In genomic region chr20:33145521-33145920, GRCh38 we compare ENCODE assay signal across 21 cellular contexts. TPM values are rescaled to one million over a fixed set of nuclear protein-coding genes. Genes with fewer than 3 reads are reported as not detected.
DNase-seq lines count a peak whose midpoint lies in the region; ATAC-seq and TF ChIP-seq lines count a peak whose summit lies in the region.
"Had no signal": no experiment of that assay in that cellular context is flagged by ENCODE, and none has a peak within 500 bp of the region (broad histone marks: within the 10 kb centered on the region; RNA-seq: fewer than 3 reads in every experiment).

No MANE protein-coding gene starts in this region.

- H3K36me3 ChIP-seq in RWPE2 (ENCODE audit: low read depth): no peaks in the 10 kb centered on the region
- H3K36me3 ChIP-seq: BE2C; BLaER1 treated with 17β-estradiol and CSF1 and Interleukin-3, amounts not matched to agents 10 nM and 100 nM had no signal

- H3K4me1 Mint-ChIP-seq in chondrocyte (ENCODE audit: low read depth): no peaks in the 10 kb centered on the region
- H3K4me1 Mint-ChIP-seq: CD14-positive monocyte; CD8-positive, alpha-beta memory T cell had no signal

- intact Hi-C loops in posterior vena cava (cut with DNase I): no loop called here

- no peak overlapping the region for H3K27ac ChIP-seq in RWPE2 (ENCODE audit: poor library complexity, severe bottlenecking)
- H3K27ac ChIP-seq: A549; BLaER1 treated with 17β-estradiol and CSF1 and Interleukin-3, amounts not matched to agents 10 nM and 100 nM had no signal

- no peak overlapping the region for H3K4me3 ChIP-seq in RWPE2 (ENCODE audit: severe bottlenecking)
- H3K4me3 ChIP-seq: A549; BLaER1 treated with 17β-estradiol and CSF1 and Interleukin-3, amounts not matched to agents 10 nM and 100 nM had no signal

- peaks cover 55% of the 10 kb centered on the region for H3K27me3 Mint-ChIP-seq in chondrocyte (ENCODE audit: low read depth)

- no peak for TF ChIP-seq CTCF in RWPE2 (IDR thresholded peaks at IDR 0.05; ENCODE audit: poor library complexity, severe bottlenecking)
- TF ChIP-seq CTCF in chondrocyte (IDR thresholded peaks at IDR 0.05): no peak

- H3K4me3 Mint-ChIP-seq in chondrocyte (ENCODE audit: unreplicated experiment): no peak overlapping the region
- H3K4me3 Mint-ChIP-seq: CD14-positive monocyte; CD4-positive, alpha-beta T cell; CD8-positive, alpha-beta memory T cell had no signal

- peak; percentile 29; the same call in 2 of the 3 replicates for ATAC-seq in RWPE2 (ENCODE audit: low read depth)
- ATAC-seq: A549 had no signal

- DNase-seq in RWPE2 (ENCODE audit: low spot score): peak; percentile 67
- DNase-seq in chondrocyte (ENCODE audit: low spot score): peak; percentile 39
- peak; percentile 42 for DNase-seq in islet precursor cell
- no peak for DNase-seq in stimulated activated CD4-positive, alpha-beta T cell treated with anti-CD3 and anti-CD28 coated beads, Interleukin-2, amount 100 ng/mL, for 24 hours
- DNase-seq in NCI-H446 (lab: John Stamatoyannopoulos, UW): no peak
- DNase-seq in posterior vena cava (ENCODE audit: low spot score): no peak
- DNase-seq: 8988T; ACHN; AML-193; BE2C; CD4-positive, alpha-beta T cell; CD8-positive, alpha-beta memory T cell; DMS 273 treated with DMSO at 0.1 percent for 48 hours; DMS79; EL; GDM1; GOT3; HCEC 1CT had no signal

- H3K27ac Mint-ChIP-seq in chondrocyte (ENCODE audit: unreplicated experiment): no peak overlapping the region
- H3K27ac Mint-ChIP-seq: CD4-positive, alpha-beta T cell; CD8-positive, alpha-beta memory T cell had no signal

- H3K9me3 Mint-ChIP-seq in chondrocyte (ENCODE audit: low read depth): peaks cover 12% of the 10 kb centered on the region
- H3K9me3 Mint-ChIP-seq: CD4-positive, alpha-beta T cell had no signal

- H3K9me3 ChIP-seq in RWPE2 (ENCODE audit: severe bottlenecking): no peaks in the 10 kb centered on the region
- H3K9me3 ChIP-seq: BE2C had no signal

- peaks cover 28% of the 10 kb centered on the region for H3K27me3 ChIP-seq in RWPE2 (ENCODE audit: insufficient read depth, poor library complexity, severe bottlenecking)
- H3K27me3 ChIP-seq: BLaER1 treated with 17β-estradiol and CSF1 and Interleukin-3, amounts not matched to agents 10 nM and 100 nM had no signal

- no peaks in the 10 kb centered on the region for H3K36me3 Mint-ChIP-seq in chondrocyte (ENCODE audit: low read depth)
- H3K36me3 Mint-ChIP-seq: CD14-positive monocyte; CD8-positive, alpha-beta memory T cell had no signal

- H3K4me1 ChIP-seq in RWPE2 (ENCODE audit: insufficient read depth, poor library complexity, severe bottlenecking): no peaks in the 10 kb centered on the region
- H3K4me1 ChIP-seq: A549; BE2C; BLaER1 treated with 17β-estradiol and CSF1 and Interleukin-3, amounts not matched to agents 10 nM and 100 nM had no signal

RNA-seq across cellular contexts. Expression of gene BPIFA2, which starts 22.4 kb away (rescaled TPM):
- not detected in 3 replicates for total RNA-seq in chondrocyte
- total RNA-seq in posterior vena cava: not detected
- total RNA-seq: CD4-positive, alpha-beta T cell; CD8-positive, alpha-beta memory T cell had no signal

Comparison
In these comparisons a context has a peak if more than half of its experiments do, and no peak if none do; other contexts are left out.
1. DNase-seq: peak in RWPE2 (single experiment), chondrocyte (single experiment) and islet precursor cell (single experiment); none in stimulated activated CD4-positive, alpha-beta T cell treated with anti-CD3 and anti-CD28 coated beads, Interleukin-2, amount 100 ng/mL, for 24 hours (0 of 2), NCI-H446 (0 of 2) and posterior vena cava (single experiment).